ENCODE assay signal across 20 cellular contexts in the genomic region with DNA sequence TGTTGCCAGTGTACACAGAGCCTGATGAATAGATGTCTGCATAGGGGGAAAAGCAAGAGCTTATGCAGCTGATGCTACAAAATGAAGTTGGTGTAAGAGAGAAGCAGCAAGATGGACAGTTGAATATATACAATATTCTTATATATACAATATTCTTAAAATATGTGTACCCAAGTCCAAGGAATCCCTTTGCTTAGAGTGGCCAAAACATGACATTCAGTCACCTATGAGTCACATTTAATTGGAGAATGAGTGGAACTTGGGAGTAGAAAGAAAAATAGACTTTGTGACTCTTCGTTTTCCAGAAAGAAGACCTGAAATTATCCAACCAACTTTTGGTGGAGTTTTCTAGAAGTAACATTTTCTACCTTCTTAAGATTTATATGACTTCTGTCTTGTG.
"Had no signal": no experiment of that assay in that cellular context is flagged by ENCODE, and none has a peak within 500 bp of the region (broad histone marks: within the 10 kb centered on the region; RNA-seq: fewer than 3 reads in every experiment).

No MANE protein-coding gene starts in this region.

- H3K27me3 ChIP-seq: body of pancreas, left lung, neural progenitor cell, pancreas, tibial artery, uterus had no signal

- H3K9ac ChIP-seq: neural progenitor cell had no signal

- DNase-seq: activated CD4-positive, alpha-beta T cell treated with anti-CD3 and anti-CD28 coated beads for 48 hours; activated CD8-positive, alpha-beta T cell treated with anti-CD3 and anti-CD28 coated beads for 36 hours; activated effector memory CD4-positive, alpha-beta T cell treated with Interleukin-2 at 50 U/mL for 16 hours; activated T-cell treated with anti-CD3 and anti-CD28 coated beads, Interleukin-2, amount 50 U/mL, for 4 hours; body of pancreas; central memory CD4-positive, alpha-beta T cell; cortex of kidney; effector memory CD4-positive, alpha-beta T cell; hippocampal formation; kidney; left lung; mammary epithelial cell; naive B cell; pancreas; stimulated activated CD4-positive, alpha-beta T cell treated with anti-CD3 and anti-CD28 coated beads, Interleukin-12 subunit alpha, Interleukin-12 subunit beta, amount 100 ng/mL, for 4 hours; stimulated activated CD4-positive, alpha-beta T cell treated with anti-CD3 and anti-CD28 coated beads, Interleukin-2, amount 100 ng/mL, for 24 hours; T-helper 2 cell; tibial artery; uterus had no signal

- H3K9me3 ChIP-seq: body of pancreas, left lung, pancreas, tibial artery, uterus had no signal

- H3K4me1 ChIP-seq: body of pancreas, left lung, neural progenitor cell, pancreas, tibial artery, uterus had no signal

- H3K27ac ChIP-seq: body of pancreas, left lung, neural progenitor cell, pancreas, tibial artery, uterus had no signal

- H3K36me3 ChIP-seq: left lung, neural progenitor cell, pancreas, tibial artery, uterus had no signal

- H3K4me3 ChIP-seq: body of pancreas, left lung, neural progenitor cell, pancreas, tibial artery, uterus had no signal
